Comparison of ENCODE assay signal across 31 cellular contexts in genomic region chr1:50742523-50742922, GRCh38.
DNase-seq lines count a peak whose midpoint lies in the region; ATAC-seq and TF ChIP-seq lines count a peak whose summit lies in the region.
"Had no signal": no experiment of that assay in that cellular context is flagged by ENCODE, and none has a peak within 500 bp of the region (broad histone marks: within the 10 kb centered on the region; RNA-seq: fewer than 3 reads in every experiment).

No MANE protein-coding gene starts in this region.

- H3K36me3 ChIP-seq in IMR-90 (ENCODE audit: control insufficient read depth, insufficient read depth, low read length) (no peaks in the 10 kb centered on the region; the same call in 1 of the 2 replicates), mammary epithelial cell (ENCODE audit: insufficient read depth, low read length) (peaks cover 8% of the 10 kb centered on the region)
- H3K36me3 ChIP-seq: ovary had no signal

- no peak for TF ChIP-seq CTCF in IMR-90 (conservative IDR thresholded peaks at IDR 0.05; ENCODE audit: low read depth, low read length)
- no peak for TF ChIP-seq CTCF in mammary epithelial cell (conservative IDR thresholded peaks at IDR 0.05 in 1 of 2, IDR thresholded peaks at IDR 0.05 in 1 of 2; ENCODE audit: extremely low read depth in 1 of 2, insufficient read depth in 1 of 2, low read depth in 1 of 2, low read length in 2 of 2)

- no peak overlapping the region for H4K5ac ChIP-seq in IMR-90 (ENCODE audit: low read depth, low read length)

- H3K9ac ChIP-seq in IMR-90 (ENCODE audit: low read depth, low read length) (no peak overlapping the region), mammary epithelial cell (ENCODE audit: insufficient read depth, low read length) (no peak overlapping the region)

- no peaks in the 10 kb centered on the region for H4K20me1 ChIP-seq in IMR-90 (ENCODE audit: insufficient read depth, low read length)
- no peaks in the 10 kb centered on the region for H4K20me1 ChIP-seq in mammary epithelial cell (ENCODE audit: insufficient read depth, low read length)

- H2AFZ ChIP-seq in IMR-90 (replicated peaks; ENCODE audit: low read length, poor library complexity) = no peak overlapping the region
- no peak overlapping the region for H2AFZ ChIP-seq in mammary epithelial cell (ENCODE audit: low read depth, low read length)

- CTCF ChIA-PET in IMR-90 (lab: Yijun Ruan, JAX) = no interaction called here
- CTCF ChIA-PET in mammary epithelial cell (lab: Charles Lee; ENCODE audit: low non-redundant PET) = no interaction called here

- no CpG with 5 or more reads among the region's 3 CpGs for WGBS in IMR-90 (ENCODE audit: extremely low coverage in 2 of 2, insufficient read length in 1 of 2), 2 experiments
- 92% methylated on average over 3 of the region's 3 CpGs for WGBS in mammary epithelial cell (ENCODE audit: low coverage, missing lambda C conversion rate)

- H3K27ac ChIP-seq in IMR-90 (ENCODE audit: insufficient read depth, low read length) = no peak overlapping the region
- no peak overlapping the region for H3K27ac ChIP-seq in mammary epithelial cell (ENCODE audit: insufficient read depth, low read depth, low read length)
- H3K27ac ChIP-seq: gastroesophageal sphincter, left ventricle myocardium inferior, ovary had no signal

- dilution Hi-C loops in IMR-90 (cut with HindIII; ENCODE audit: low sequenced_read_pairs, unreplicated experiment) = no loop called here
- dilution Hi-C loops in mammary epithelial cell (cut with HindIII; ENCODE audit: low sequenced_read_pairs) = no loop called here

- no peak overlapping the region for H3K18ac ChIP-seq in IMR-90 (ENCODE audit: low read depth, low read length)

- POLR2A ChIA-PET in IMR-90 (lab: Charles Lee; ENCODE audit: unreplicated experiment) = no interaction called here

- H3K4ac ChIP-seq in IMR-90 (ENCODE audit: low read depth, low read length) = no peak overlapping the region

- no peak overlapping the region for H3K4me2 ChIP-seq in IMR-90 (ENCODE audit: low read depth, low read length)
- no peak overlapping the region for H3K4me2 ChIP-seq in mammary epithelial cell (ENCODE audit: insufficient read depth, low read depth, low read length)

- H2BK120ac ChIP-seq in IMR-90 (ENCODE audit: low read depth, low read length) = no peak overlapping the region

- H2BK5ac ChIP-seq in IMR-90 (ENCODE audit: low read depth, low read length, poor library complexity, severe bottlenecking) = no peak overlapping the region

- no peaks in the 10 kb centered on the region for H3K9me3 ChIP-seq in IMR-90 (ENCODE audit: control insufficient read depth, insufficient read depth, low read length)
- H3K9me3 ChIP-seq in mammary epithelial cell (replicated peaks; ENCODE audit: insufficient read depth, low read length) = no peaks in the 10 kb centered on the region
- H3K9me3 ChIP-seq: esophagus squamous epithelium, gastroesophageal sphincter, left ventricle myocardium inferior, MG63, ovary had no signal

- H3K23ac ChIP-seq in IMR-90 (ENCODE audit: low read depth, low read length) = no peak overlapping the region

- no peaks in the 10 kb centered on the region for H3K79me2 ChIP-seq in mammary epithelial cell (ENCODE audit: insufficient read depth, low read length)

- H3K9me1 ChIP-seq in IMR-90 (ENCODE audit: insufficient read depth, low read length) = no peaks in the 10 kb centered on the region

- in situ Hi-C loops in ACHN (cut with HindIII; ENCODE audit: low pct_ligation_motif_present, low pct_unique_long_range_greater_than_20kb, low sequenced_read_pairs) = no loop called here
- in situ Hi-C loops in IMR-90 (cut with MboI; ENCODE audit: low sequenced_read_pairs) = no loop called here
- in situ Hi-C loops in mammary epithelial cell (cut with MboI; ENCODE audit: low sequenced_read_pairs in 2 of 2) = no loop called here

- no peak for TF ChIP-seq RAD21 in IMR-90 (IDR thresholded peaks at IDR 0.05; ENCODE audit: low read length)

- no peak overlapping the region for H3K14ac ChIP-seq in IMR-90 (replicated peaks; ENCODE audit: low read depth, low read length)

- no peak overlapping the region for H4K8ac ChIP-seq in IMR-90 (ENCODE audit: low read depth in 2 of 2, low read length in 2 of 2)

- intact Hi-C loops in IMR-90 (cut with micrococcal nuclease) (no loop called here), mammary epithelial cell (cut with micrococcal nuclease) (no loop called here)

- no peak overlapping the region for H2BK20ac ChIP-seq in IMR-90 (ENCODE audit: low read depth, low read length)

- TF ChIP-seq POLR2A in IMR-90 (IDR thresholded peaks at IDR 0.05; ENCODE audit: low read depth, low read length) = no peak

- H3K27me3 ChIP-seq in IMR-90 (ENCODE audit: control insufficient read depth, insufficient read depth, low read length) = no peaks in the 10 kb centered on the region
- H3K27me3 ChIP-seq in mammary epithelial cell (ENCODE audit: insufficient read depth, low read length) = no peaks in the 10 kb centered on the region
- H3K27me3 ChIP-seq: esophagus squamous epithelium, gastroesophageal sphincter, MG63, ovary had no signal

- H3K4me1 ChIP-seq in IMR-90 (ENCODE audit: control insufficient read depth, insufficient read depth, low read length) (0 out of 2 replicates have a peak, but pooled peaks cover 1% of the 10 kb centered on the region), mammary epithelial cell (ENCODE audit: insufficient read depth, low read length) (no peaks in the 10 kb centered on the region)
- H3K4me1 ChIP-seq: esophagus squamous epithelium, gastroesophageal sphincter, left ventricle myocardium inferior had no signal

- no peak overlapping the region for H2AK5ac ChIP-seq in IMR-90 (ENCODE audit: low read depth, low read length)

- H3K4me3 ChIP-seq in IMR-90 (ENCODE audit: insufficient read depth, low read depth, low read length) = no peak overlapping the region
- H3K4me3 ChIP-seq in mammary epithelial cell (replicated peaks in 1 of 3; ENCODE audit: insufficient read depth in 1 of 3, low read depth in 2 of 3, low read length in 3 of 3) = no peak overlapping the region
- H3K4me3 ChIP-seq: esophagus squamous epithelium, gastroesophageal sphincter, left ventricle myocardium inferior, MG63, ovary had no signal

- no peak overlapping the region for H2BK15ac ChIP-seq in IMR-90 (ENCODE audit: low read depth, low read length)

- ATAC-seq in IMR-90 (ENCODE audit: low read depth) = peak; percentile 40
- no peak for ATAC-seq in GM18502 (IDR thresholded peaks at IDR 0.05; ENCODE audit: poor library complexity, unreplicated experiment)
- no peak for ATAC-seq in GM18867 (IDR thresholded peaks at IDR 0.05; ENCODE audit: unreplicated experiment)
- no peak for ATAC-seq in HG02840 (IDR thresholded peaks at IDR 0.05; ENCODE audit: low FRiP score, unreplicated experiment)
- no peak for ATAC-seq in HG03095 (IDR thresholded peaks at IDR 0.05; ENCODE audit: unreplicated experiment)
- ATAC-seq: CD8-positive, alpha-beta T cell; effector memory CD8-positive, alpha-beta T cell; gastroesophageal sphincter; T-cell had no signal

- DNase-seq in ACHN (peak; percentile 1), IMR-90 (peak; percentile 41), mammary epithelial cell (peak; percentile 75), iris pigment epithelial cell (ENCODE audit: low read depth) (peak; percentile 68)
- DNase-seq: activated CD4-positive, alpha-beta T cell treated with anti-CD3 and anti-CD28 coated beads, Interleukin-2, amount 10 ng/mL, durations not matched to agents 24 days and 14 days; activated effector memory CD4-positive, alpha-beta T cell treated with anti-CD3 and anti-CD28 coated beads, Interleukin-2, amount 50 U/mL, for 16 hours; activated T-cell treated with anti-CD3 and anti-CD28 coated beads, Interleukin-2, amount 50 U/mL, for 1 hour; aorta; caudate nucleus; CD8-positive, alpha-beta T cell; cortex of kidney; DMS 273 treated with DMSO at 0.1 percent for 48 hours; effector memory CD8-positive, alpha-beta T cell; esophagus squamous epithelium; hypothalamus; left ventricle myocardium inferior; mesendoderm; MG63; NCI-H1105; NCI-H187; NCI-H446 treated with DMSO at 0.1 percent for 48 hours; ovary; retina; small intestine; stimulated activated naive CD4-positive, alpha-beta T cell treated with Interleukin-2 at 50 U/mL for 16 hours; T-cell had no signal

- no peak overlapping the region for H4K91ac ChIP-seq in IMR-90 (ENCODE audit: insufficient read depth, low read depth, low read length)

- no TSS peak for BruUV-seq in IMR-90 (replicated peaks; lab: Mats Ljungman, UMichigan)
- no TSS peak for BruUV-seq in mammary epithelial cell (replicated peaks; lab: Mats Ljungman, UMichigan)

- no peak overlapping the region for H2AK9ac ChIP-seq in IMR-90 (replicated peaks; ENCODE audit: low read depth, low read length, poor library complexity)

- no peaks in the 10 kb centered on the region for H3K79me1 ChIP-seq in IMR-90 (ENCODE audit: low read depth in 1 of 2, low read length in 2 of 2)

- H3K56ac ChIP-seq in IMR-90 (ENCODE audit: extremely low read depth, insufficient read depth, low read length) = no peak overlapping the region

TF ChIP-seq in IMR-90, 13 proteins besides CTCF, POLR2A, EP300 and RAD21:
- TF ChIP-seq MAZ (IDR thresholded peaks at IDR 0.05; ENCODE audit: borderline replicate concordance, low read depth, low read length) = no peak
- TF ChIP-seq MAFK (IDR thresholded peaks at IDR 0.05; ENCODE audit: low read depth, low read length) = peak; percentile 88

Comparison
In these comparisons a context has a peak if more than half of its experiments do, and no peak if none do; other contexts are left out.
1. DNase-seq: peak in every context shown above with its lines; median percentile 75 in mammary epithelial cell; 68 in iris pigment epithelial cell; 41 in IMR-90; 1 in ACHN.